ENCODE assay signal across 32 cellular contexts in the genomic region with DNA sequence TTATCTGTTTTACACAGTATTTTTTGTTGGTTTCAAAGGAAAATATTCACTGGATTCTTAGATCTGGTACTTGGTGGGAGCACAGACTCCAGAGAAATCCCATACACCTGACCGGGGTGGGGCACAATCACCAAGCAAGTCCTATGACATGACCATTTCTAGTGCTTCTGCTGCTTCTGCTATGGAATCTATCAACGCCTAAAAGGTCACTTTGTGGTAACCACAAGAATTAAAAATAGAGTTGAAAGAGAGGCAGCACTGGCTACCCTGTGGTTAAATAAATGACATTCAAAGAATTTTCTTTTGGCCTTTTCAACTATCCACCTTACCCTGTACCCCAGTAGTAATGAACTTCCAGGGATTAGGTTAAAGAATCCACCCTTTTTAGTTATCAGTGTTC.
"Had no signal": no experiment of that assay in that cellular context is flagged by ENCODE, and none has a peak within 500 bp of the region (broad histone marks: within the 10 kb centered on the region; RNA-seq: fewer than 3 reads in every experiment).

No MANE protein-coding gene starts in this region.

- H3K4me1 Mint-ChIP-seq: endodermal cell, naive B cell, neural crest cell had no signal

- H3K79me2 ChIP-seq: hepatocyte had no signal

- H3K4me1 ChIP-seq: colonic mucosa, gastrocnemius medialis, pancreas, testis, tibial artery had no signal

- H3K27me3 Mint-ChIP-seq: dendritic cell treated with granulocyte-macrophage colony-stimulating factor and Interleukin-4, amounts not matched to agents 40 ng/mL and 50 ng/mL, for 4 days; naive B cell; natural killer cell treated with Interleukin-12 subunit alpha and Interleukin-12 subunit beta and Interleukin-15 and Interleukin-18, amount 100 ng/mL, for 72 hours; type B pancreatic cell had no signal

- H3K4me3 ChIP-seq: colonic mucosa, gastrocnemius medialis, hepatocyte, mucosa of descending colon, pancreas, smooth muscle cell, testis, tibial artery had no signal

- H3K27ac Mint-ChIP-seq: dendritic cell treated with granulocyte-macrophage colony-stimulating factor and Interleukin-4, amounts not matched to agents 40 ng/mL and 50 ng/mL, for 4 days; endodermal cell; mesothelial cell of epicardium; naive B cell; natural killer cell treated with Interleukin-12 subunit alpha and Interleukin-12 subunit beta and Interleukin-15 and Interleukin-18, amount 100 ng/mL, for 72 hours; type B pancreatic cell had no signal

- H3K9me3 Mint-ChIP-seq: type B pancreatic cell had no signal

- H2AFZ ChIP-seq: hepatocyte had no signal

- H3K27ac ChIP-seq: colonic mucosa, epithelial cell of prostate, gastrocnemius medialis, hepatocyte, neutrophil, pancreas, testis, tibial artery had no signal

- H3K4me3 Mint-ChIP-seq: dendritic cell treated with granulocyte-macrophage colony-stimulating factor and Interleukin-4, amounts not matched to agents 40 ng/mL and 50 ng/mL, for 4 days; endodermal cell; mesothelial cell of epicardium; naive B cell; natural killer cell treated with Interleukin-12 subunit alpha and Interleukin-12 subunit beta and Interleukin-15 and Interleukin-18, amount 100 ng/mL, for 72 hours; neural crest cell; type B pancreatic cell had no signal

- H3K36me3 Mint-ChIP-seq: naive B cell; natural killer cell treated with Interleukin-12 subunit alpha and Interleukin-12 subunit beta and Interleukin-15 and Interleukin-18, amount 100 ng/mL, for 72 hours; type B pancreatic cell had no signal

- H3K9me3 ChIP-seq: colonic mucosa, gastrocnemius medialis, mucosa of descending colon, neutrophil, pancreas, testis, tibial artery had no signal

- H3K27me3 ChIP-seq: colonic mucosa, gastrocnemius medialis, hepatocyte, neutrophil, pancreas, testis, tibial artery had no signal

- DNase-seq: colonic mucosa; effector CD8-positive, alpha-beta T cell; endodermal cell; foreskin fibroblast; gastrocnemius medialis; head of caudate nucleus; kidney; mesenchymal stem cell; mucosa of descending colon; naive B cell; pancreas; retina; stimulated activated CD4-positive, alpha-beta T cell treated with anti-CD3 and anti-CD28 coated beads, Interleukin-12 subunit alpha, Interleukin-12 subunit beta, amount 100 ng/mL, for 4 hours; stimulated activated CD4-positive, alpha-beta T cell treated with anti-CD3 and anti-CD28 coated beads, Interleukin-1b, Interleukin-23, amount 100 ng/mL, for 48 hours; stimulated activated CD4-positive, alpha-beta T cell treated with anti-CD3 and anti-CD28 coated beads, Interleukin-4, amount 100 ng/mL, for 1 hour; stimulated activated CD8-positive, alpha-beta memory T cell treated with anti-CD3 and anti-CD28 coated beads, Interleukin-4, amount 100 ng/mL, for 48 hours; stimulated activated naive CD4-positive, alpha-beta T cell treated with Interleukin-2 at 50 U/mL for 16 hours; substantia nigra; testis; tibial artery had no signal

- H3K36me3 ChIP-seq: colonic mucosa, gastrocnemius medialis, neutrophil, pancreas, tibial artery had no signal

- ATAC-seq: esophagus mucosa; gastrocnemius medialis; left lobe of liver; mucosa of descending colon; natural killer cell treated with Interleukin-12 subunit alpha and Interleukin-12 subunit beta and Interleukin-15 and Interleukin-18, amount 100 ng/mL, for 72 hours; pancreas; sciatic nerve had no signal

- H3K4me2 ChIP-seq: hepatocyte, smooth muscle cell had no signal
